ENCODE assay signal across 2 cellular contexts in the genomic region with DNA sequence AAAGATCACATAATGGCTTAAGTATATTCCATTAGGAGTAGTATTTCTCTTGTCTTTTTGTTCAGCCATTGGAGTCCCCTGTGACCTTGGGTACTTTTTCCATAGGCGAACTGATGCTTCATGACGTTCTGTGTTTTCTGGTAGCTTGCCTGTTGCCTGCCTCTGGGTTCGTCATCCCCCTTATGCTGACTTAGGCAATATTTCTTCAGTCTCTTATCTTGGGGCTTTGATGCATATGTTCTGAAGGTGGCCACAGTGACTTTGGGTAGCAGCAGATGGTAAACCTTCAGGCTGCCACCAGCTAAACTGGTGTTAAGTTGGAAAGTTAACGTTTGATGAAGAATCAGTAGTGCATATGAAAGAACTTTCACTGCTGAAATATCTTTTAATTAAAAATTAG.
A peak's percentile ranks its signal among the peaks of the same experiment; 100 is the strongest.
TF ChIP-seq lines count a peak whose summit lies in the region.

No MANE protein-coding gene starts in this region.

TF ChIP-seq in HepG2, 621 proteins besides CTCF, POLR2A, EP300 and RAD21:
- TF ChIP-seq MAFK (conservative IDR thresholded peaks at IDR 0.05 in 1 of 2, IDR thresholded peaks at IDR 0.05 in 1 of 2; ENCODE audit: low read length in 2 of 2) (peak; percentile 56 to 78), MAFF (IDR thresholded peaks at IDR 0.05; ENCODE audit: low read depth, low read length) (peak; percentile 58), AGO2 (optimal IDR thresholded peaks at IDR 0.05; ENCODE audit: low read depth, low read length) (no peak)

TF ChIP-seq in IMR-90, 13 proteins besides CTCF, POLR2A, EP300 and RAD21:
- no peak for TF ChIP-seq NFE2L2 (IDR thresholded peaks at IDR 0.05; ENCODE audit: low read depth, low read length)
- TF ChIP-seq BHLHE40 (IDR thresholded peaks at IDR 0.05; ENCODE audit: low read depth, low read length): no peak
- TF ChIP-seq CHD1 (IDR thresholded peaks at IDR 0.05; ENCODE audit: low read depth, low read length): no peak
- peak; percentile 53 for TF ChIP-seq MAFK (IDR thresholded peaks at IDR 0.05; ENCODE audit: low read depth, low read length)
